In genomic region chr17:17851603-17852002, GRCh38 we compare ENCODE assay signal across 20 cellular contexts. TPM values are rescaled to one million over a fixed set of nuclear protein-coding genes. Genes with fewer than 3 reads are reported as not detected.
DNase-seq lines count a peak whose midpoint lies in the region; ATAC-seq, FAIRE-seq and TF ChIP-seq lines count a peak whose summit lies in the region.
"Had no signal": no experiment of that assay in that cellular context is flagged by ENCODE, and none has a peak within 500 bp of the region (broad histone marks: within the 10 kb centered on the region; RNA-seq: fewer than 3 reads in every experiment).

No MANE protein-coding gene starts in this region.

- H3K4me1 Mint-ChIP-seq in T-helper 2 cell treated with Interferon-gamma antibody and Interleukin-4, amounts not matched to agents 5 μg/mL and 100 μg/mL, for 36 hours (ENCODE audit: low read depth) = peaks cover 80% of the 10 kb centered on the region
- peaks cover 52% of the 10 kb centered on the region for H3K4me1 Mint-ChIP-seq in CD4-positive, alpha-beta T cell (ENCODE audit: low read depth)
- H3K4me1 Mint-ChIP-seq in natural killer cell = peaks cover 47 to 55% of the 10 kb centered on the region in 2 donors

- FAIRE-seq in K562 (lab: Jason Lieb, UNC) = no peak

- H3K79me2 ChIP-seq in K562 (ENCODE audit: control insufficient read depth, insufficient read depth, low read length) = no peaks in the 10 kb centered on the region
- H3K79me2 ChIP-seq: parathyroid adenoma had no signal

- intact Hi-C loops in CD4-positive, alpha-beta T cell (cut with DNase I, micrococcal nuclease) = no loop called here
- intact Hi-C loops in K562 (cut with micrococcal nuclease) = loop anchor here (2.0 kb wide), 1 partner anchor 15 kb away; the partner anchor contains the start of gene SREBF1
- intact Hi-C loops in natural killer cell (cut with micrococcal nuclease) = loop anchor here (2.0 kb wide), 1 partner anchor 15 kb away; the partner anchor contains the start of gene SREBF1

- H3K27me3 Mint-ChIP-seq in T-helper 2 cell treated with Interferon-gamma antibody and Interleukin-4, amounts not matched to agents 5 μg/mL and 100 μg/mL, for 36 hours (ENCODE audit: low read depth) = no peaks in the 10 kb centered on the region
- no peaks in the 10 kb centered on the region for H3K27me3 Mint-ChIP-seq in CD4-positive, alpha-beta T cell
- no peaks in the 10 kb centered on the region for H3K27me3 Mint-ChIP-seq in natural killer cell (ENCODE audit: low read depth in 2 of 2)

- TF ChIP-seq CTCF in CD4-positive, alpha-beta T cell (IDR thresholded peaks at IDR 0.05) = no peak
- TF ChIP-seq CTCF in K562 (IDR thresholded peaks at IDR 0.05 in 2 of 3, conservative IDR thresholded peaks at IDR 0.05 in 1 of 3; ENCODE audit: insufficient read depth in 2 of 3, low read depth in 1 of 3, low read length in 3 of 3) (no peak), natural killer cell (IDR thresholded peaks at IDR 0.05) (no peak)

- ATAC-seq in CD4-positive, alpha-beta T cell (ENCODE audit: poor library complexity) = no peak
- ATAC-seq in K562 (no peak), natural killer cell (no peak), GM19395 (IDR thresholded peaks at IDR 0.05; ENCODE audit: unreplicated experiment) (no peak)

- H2AFZ ChIP-seq in K562 (ENCODE audit: low read depth, low read length) = peak overlapping the region; percentile 82
- H2AFZ ChIP-seq: parathyroid adenoma had no signal

- CTCF ChIA-PET in CD4-positive, alpha-beta T cell (lab: Charles Lee) = interaction anchor here (1.0 kb wide), 1 partner anchor 39 kb away, joined by 3 read pairs; no protein-coding TSS in a partner anchor
- CTCF ChIA-PET in K562 (lab: Yijun Ruan, JAX; ENCODE audit: low intra/inter-chr PET ratio) = no interaction called here

- no peak for TF ChIP-seq EP300 in K562 (IDR thresholded peaks at IDR 0.05; ENCODE audit: low read length)

- POLR2A ChIA-PET in CD4-positive, alpha-beta T cell (lab: Charles Lee) = interaction anchor here (4.5 kb wide), 1 partner anchor 17 kb away, joined by 71 read pairs; the partner anchor contains the start of gene SREBF1
- POLR2A ChIA-PET in K562 (lab: Yijun Ruan, JAX) = interaction anchor here (1.5 kb wide), 1 partner anchor 15 kb away, joined by 8 read pairs; the partner anchor contains the start of gene SREBF1

- no peaks in the 10 kb centered on the region for H3K9me3 Mint-ChIP-seq in T-helper 2 cell treated with Interferon-gamma antibody and Interleukin-4, amounts not matched to agents 5 μg/mL and 100 μg/mL, for 36 hours
- H3K9me3 Mint-ChIP-seq in CD4-positive, alpha-beta T cell = no peaks in the 10 kb centered on the region
- no peaks in the 10 kb centered on the region for H3K9me3 Mint-ChIP-seq in natural killer cell
- H3K9me3 Mint-ChIP-seq: CD14-positive monocyte had no signal

- WGBS in K562 (ENCODE audit: insufficient coverage, low coverage, missing lambda C conversion rate) = 41% methylated on average over 4 of the region's 4 CpGs

- H3K9me3 ChIP-seq in CD4-positive, alpha-beta T cell (ENCODE audit: control insufficient read depth, low read length) = no peaks in the 10 kb centered on the region
- no peaks in the 10 kb centered on the region for H3K9me3 ChIP-seq in K562 (replicated peaks; ENCODE audit: control insufficient read depth, insufficient read depth, low read depth, low read length)
- H3K9me3 ChIP-seq: transverse colon had no signal

- peak overlapping the region; percentile 12 to 89; a peak in 2 of 4 replicates for H3K9ac ChIP-seq in K562 (ENCODE audit: insufficient read depth in 1 of 2, low read depth in 2 of 2, low read length in 2 of 2)
- H3K9ac ChIP-seq: parathyroid adenoma had no signal

- H3K27ac Mint-ChIP-seq in T-helper 2 cell treated with Interferon-gamma antibody and Interleukin-4, amounts not matched to agents 5 μg/mL and 100 μg/mL, for 36 hours = peak overlapping the region; percentile 70
- H3K27ac Mint-ChIP-seq in CD4-positive, alpha-beta T cell = peak overlapping the region; percentile 99
- peak overlapping the region; percentile 94 to 96 for H3K27ac Mint-ChIP-seq in natural killer cell

- no peaks in the 10 kb centered on the region for H3K36me3 ChIP-seq in K562 (ENCODE audit: control insufficient read depth, insufficient read depth, low read length)
- H3K36me3 ChIP-seq: transverse colon had no signal

- no peaks in the 10 kb centered on the region for H3K9me1 ChIP-seq in K562 (ENCODE audit: control insufficient read depth, insufficient read depth, low read length)

- no TSS peak for BruUV-seq in K562 (replicated peaks; lab: Mats Ljungman, UMichigan)

- in situ Hi-C loops in K562 (cut with MboI) = no loop called here

- peaks cover 15% of the 10 kb centered on the region for H3K36me3 Mint-ChIP-seq in T-helper 2 cell treated with Interferon-gamma antibody and Interleukin-4, amounts not matched to agents 5 μg/mL and 100 μg/mL, for 36 hours (ENCODE audit: low read depth)
- H3K36me3 Mint-ChIP-seq in CD4-positive, alpha-beta T cell (ENCODE audit: low read depth) = peaks cover 4% of the 10 kb centered on the region
- no peaks in the 10 kb centered on the region for H3K36me3 Mint-ChIP-seq in natural killer cell

- no peaks in the 10 kb centered on the region for H4K20me1 ChIP-seq in K562 (replicated peaks; ENCODE audit: control insufficient read depth, insufficient read depth, low read length)

- H3K4me2 ChIP-seq in K562 (ENCODE audit: insufficient read depth, low read length) = peak overlapping the region; percentile 8; the same call in 1 of the 2 replicates

- H3K27ac ChIP-seq in CD4-positive, alpha-beta T cell (ENCODE audit: low read depth, low read length) = peak overlapping the region; percentile 43
- H3K27ac ChIP-seq in K562 (ENCODE audit: extremely low read depth, low read depth, low read length) (peak overlapping the region; percentile 36; the same call in 2 of the 3 replicates), caudate nucleus (ENCODE audit: low read depth, low read length) (no peak overlapping the region)
- H3K27ac ChIP-seq: parathyroid adenoma, transverse colon had no signal

- no peak for TF ChIP-seq POLR2A in K562 (conservative IDR thresholded peaks at IDR 0.05)

- H3K4me1 ChIP-seq in K562 (replicated peaks in 1 of 2; ENCODE audit: control insufficient read depth in 2 of 2, insufficient read depth in 2 of 2, low read length in 2 of 2) = peaks cover 40 to 55% of the 10 kb centered on the region in 2 experiments
- H3K4me1 ChIP-seq: parathyroid adenoma had no signal

- peak overlapping the region; percentile 34 for H3K4me3 Mint-ChIP-seq in T-helper 2 cell treated with Interferon-gamma antibody and Interleukin-4, amounts not matched to agents 5 μg/mL and 100 μg/mL, for 36 hours
- H3K4me3 Mint-ChIP-seq in CD4-positive, alpha-beta T cell = peak overlapping the region; percentile 27
- H3K4me3 Mint-ChIP-seq in natural killer cell = peak overlapping the region; percentile 37
- H3K4me3 Mint-ChIP-seq: CD14-positive monocyte had no signal

- DNase-seq in T-helper 2 cell treated with Interferon-gamma antibody and Interleukin-4, amounts not matched to agents 5 μg/mL and 100 μg/mL, for 36 hours (ENCODE audit: low spot score) = no peak
- DNase-seq in T-helper 2 cell = no peak
- DNase-seq in CD4-positive, alpha-beta T cell = no peak
- DNase-seq in K562 (ENCODE audit: extremely low read depth in 1 of 4, low spot score in 3 of 4) = no peak
- DNase-seq in natural killer cell = no peak
- no peak for DNase-seq in caudate nucleus (lab: John Stamatoyannopoulos, UW)
- DNase-seq in SKM-1 (lab: John Stamatoyannopoulos, UW; ENCODE audit: unreplicated experiment) = no peak
- DNase-seq: 8988T; activated CD4-positive, alpha-beta T cell treated with anti-CD3 and anti-CD28 coated beads, Interleukin-2, amount 50 U/mL, for 48 hours; activated effector memory CD4-positive, alpha-beta T cell treated with Interleukin-2 at 50 U/mL for 16 hours; DND-41; NCI-H1694 treated with DMSO at 0.1 percent for 48 hours; NCI-H446; SIG-M5; stimulated activated CD4-positive, alpha-beta T cell treated with anti-CD3 and anti-CD28 coated beads, Interleukin-4, amount 100 ng/mL, for 24 hours; stimulated activated CD8-positive, alpha-beta memory T cell treated with anti-CD3 and anti-CD28 coated beads, Interleukin-4, amount 100 ng/mL, for 48 hours; transverse colon had no signal

- no peak overlapping the region for H3K4me3 ChIP-seq in K562
- H3K4me3 ChIP-seq: transverse colon had no signal

- no peak for TF ChIP-seq RAD21 in K562 (CRISPR knock-in tag; conservative IDR thresholded peaks at IDR 0.05 in 1 of 2, IDR thresholded peaks at IDR 0.05 in 1 of 2)

- H3K27me3 ChIP-seq in CD4-positive, alpha-beta T cell (ENCODE audit: control insufficient read depth, insufficient read depth, low read length) = no peaks in the 10 kb centered on the region
- no peaks in the 10 kb centered on the region for H3K27me3 ChIP-seq in K562 (ENCODE audit: control insufficient read depth in 2 of 2, insufficient read depth in 2 of 2, low read length in 2 of 2)
- H3K27me3 ChIP-seq: transverse colon had no signal

TF ChIP-seq in K562, 482 proteins besides CTCF, POLR2A, EP300 and RAD21:
- TF ChIP-seq NR4A1 (CRISPR knock-in tag; IDR thresholded peaks at IDR 0.05) = no peak
- TF ChIP-seq NR4A1 (tag; IDR thresholded peaks at IDR 0.05) = no peak
- 0 out of 2 replicates have a peak, but pooled peaks have one; percentile 18 for TF ChIP-seq NFIC (IDR thresholded peaks at IDR 0.05)

RNA-seq across cellular contexts. Expression of gene SREBF1, which starts 14.8 kb away (rescaled TPM):
- total RNA-seq in CD4-positive, alpha-beta T cell = 100 to 1,000 TPM; 249 to 264 TPM
- total RNA-seq in K562 (2011; cell fraction: chromatin; rRNA removed; ENCODE audit: low replicate concordance) = 392 and 1,233 TPM in 2 replicates
- 729 and 820 TPM in 2 replicates for total RNA-seq in K562 (2011; cell fraction: nucleolus; rRNA removed)
- total RNA-seq in K562 (2011; cell fraction: nucleoplasm; rRNA removed) = 484 and 520 TPM in 2 replicates
- total RNA-seq in K562 (2014; rRNA removed) (69.4 and 80.7 TPM in 2 replicates), K562 (2014; rRNA removed; fragmentation: Illumina TruSeq; extraction: Trizol) (28.6 and 31.2 TPM in 2 replicates), K562 (2015; rRNA removed; fragmentation: Illumina TruSeq; extraction: Trizol) (69.5 and 69.7 TPM in 2 replicates), K562 (2021) (134 and 169 TPM in 2 replicates), natural killer cell (100 to 1,000 TPM in 2 of 3 donors, 10 to 100 TPM in 1; 80.7 to 208 (median 119) TPM)
- polyA plus RNA-seq in K562 (2011; rRNA removed) (35.6 and 140 TPM in 2 replicates), K562 (2014; fragmentation: Illumina TruSeq; extraction: Trizol) (98.4 and 117 TPM in 2 replicates), K562 (2014; fragmentation: Nextera tagmentation; extraction: Ambion mirVana) (1 to 10 TPM; 1.6 to 1.7 TPM), K562 (2014; rRNA removed) (90.3 and 91.1 TPM in 2 replicates)
- 54.3 and 84.0 TPM in 2 replicates for polyA plus RNA-seq in K562 (2011; cell fraction: cytosol; rRNA removed)
- polyA plus RNA-seq in K562 (2011; cell fraction: nucleus; rRNA removed) = 590 and 682 TPM in 2 replicates
- polyA plus RNA-seq in K562 (2012) = 162 and 169 TPM in 2 replicates
- 33.6 and 42.1 TPM in 2 replicates for polyA minus RNA-seq in K562 (2011; rRNA and poly(A)+ RNA removed)
- polyA minus RNA-seq in K562 (2011; cell fraction: cytosol; rRNA and poly(A)+ RNA removed) = 133 and 177 TPM in 2 replicates
- polyA minus RNA-seq in K562 (2011; cell fraction: nucleus; rRNA and poly(A)+ RNA removed) = 150 and 229 TPM in 2 replicates

Comparison
In these comparisons a context has a peak if more than half of its experiments do, and no peak if none do; other contexts are left out.
1. intact Hi-C loops: an anchor here in K562 (2.0 kb wide) and natural killer cell (2.0 kb wide); none called in CD4-positive, alpha-beta T cell.